Comparison of ENCODE assay signal across 32 cellular contexts in the genomic region with DNA sequence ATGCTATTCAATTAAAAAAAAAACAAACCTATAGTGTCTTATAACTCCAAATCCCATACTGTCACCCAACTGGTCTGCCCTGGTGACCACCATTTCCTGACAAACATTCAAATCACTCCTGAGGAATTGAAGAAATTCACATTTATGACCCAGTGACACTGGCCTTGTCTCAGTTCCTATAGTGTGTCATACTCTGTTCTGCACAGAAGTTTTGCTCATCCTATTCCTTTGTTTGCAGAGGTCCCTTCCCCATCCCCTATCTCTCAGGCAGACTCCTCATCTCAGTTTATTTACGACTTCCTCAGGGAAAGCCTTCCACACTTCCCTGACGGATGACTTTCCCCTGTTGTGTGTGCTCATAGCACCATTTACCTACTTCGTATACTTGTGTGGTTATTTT.
"Had no signal": no experiment of that assay in that cellular context is flagged by ENCODE, and none has a peak within 500 bp of the region (broad histone marks: within the 10 kb centered on the region; RNA-seq: fewer than 3 reads in every experiment).

No MANE protein-coding gene starts in this region.

- H3K4me3 ChIP-seq: breast epithelium, esophagus muscularis mucosa, heart left ventricle, left lung, lower lobe of right lung, mucosa of descending colon, ovary, sigmoid colon, thoracic aorta had no signal

- H3K4me3 Mint-ChIP-seq: activated CD8-positive, alpha-beta memory T cell treated with anti-CD3 and anti-CD28 coated beads, Interleukin-2, amount 10 ng/mL, durations not matched to agents 7 days and 5 days; activated CD8-positive, alpha-beta T cell treated with anti-CD3 and anti-CD28 coated beads, Interleukin-2, amount 10 ng/mL, durations not matched to agents 7 days and 5 days; activated naive CD8-positive, alpha-beta T cell; natural killer cell treated with Interleukin-12 subunit alpha and Interleukin-12 subunit beta and Interleukin-15 and Interleukin-18, amount 100 ng/mL, for 72 hours; stimulated activated effector memory CD8-positive, alpha-beta T cell treated with anti-CD3 and anti-CD28 coated beads, Interleukin-12 subunit alpha, Interleukin-12 subunit beta, amount 100 ng/mL, for 72 hours; stimulated activated naive CD8-positive, alpha-beta T cell treated with anti-CD3 and anti-CD28 coated beads, Interleukin-15, Interleukin-2, amounts not matched to agents 100 ng/mL and 50 ng/mL, for 24 hours; T-helper 1 cell treated with Interleukin-12 subunit alpha and Interleukin-12 subunit beta and Interleukin-4 antibody, amounts not matched to agents 30 μg/mL and 1 μg/mL, for 36 hours; WTC11 had no signal

- H3K4me1 ChIP-seq: breast epithelium, foreskin keratinocyte, left lung, lower lobe of right lung had no signal

- H3K27ac Mint-ChIP-seq: activated CD8-positive, alpha-beta memory T cell treated with anti-CD3 and anti-CD28 coated beads, Interleukin-2, amount 10 ng/mL, durations not matched to agents 7 days and 5 days; activated CD8-positive, alpha-beta T cell treated with anti-CD3 and anti-CD28 coated beads, Interleukin-2, amount 10 ng/mL, durations not matched to agents 7 days and 5 days; activated naive CD8-positive, alpha-beta T cell; activated T-helper 2 cell treated with anti-CD3 and anti-CD28 coated beads, Interferon-gamma antibody, Interleukin-2, Interleukin-4, amounts not matched to agents 10 μg/mL and 5 μg/mL and 100 μg/mL, durations not matched to agents 14 hours and 24 hours and 36 hours; progenitor cell of endocrine pancreas; stimulated activated effector memory CD8-positive, alpha-beta T cell treated with anti-CD3 and anti-CD28 coated beads, Interleukin-12 subunit alpha, Interleukin-12 subunit beta, amount 100 ng/mL, for 72 hours; stimulated activated naive CD8-positive, alpha-beta T cell treated with anti-CD3 and anti-CD28 coated beads, Interleukin-15, Interleukin-2, amounts not matched to agents 100 ng/mL and 50 ng/mL, for 24 hours; T-helper 1 cell treated with Interleukin-12 subunit alpha and Interleukin-12 subunit beta and Interleukin-4 antibody, amounts not matched to agents 30 μg/mL and 1 μg/mL, for 36 hours; WTC11 had no signal

- H3K9me3 ChIP-seq: breast epithelium, esophagus muscularis mucosa, heart left ventricle, left lung, lower lobe of right lung, mucosa of descending colon, neutrophil, ovary, sigmoid colon, thoracic aorta had no signal

- H3K27ac ChIP-seq: breast epithelium, esophagus muscularis mucosa, foreskin keratinocyte, heart left ventricle, left lung, lower lobe of right lung, neutrophil, ovary, sigmoid colon had no signal

- H3K4me1 Mint-ChIP-seq: activated CD8-positive, alpha-beta memory T cell treated with anti-CD3 and anti-CD28 coated beads, Interleukin-2, amount 10 ng/mL, durations not matched to agents 7 days and 5 days; stimulated activated effector memory CD8-positive, alpha-beta T cell treated with anti-CD3 and anti-CD28 coated beads, Interleukin-12 subunit alpha, Interleukin-12 subunit beta, amount 100 ng/mL, for 72 hours; WTC11 had no signal

- H3K36me3 Mint-ChIP-seq: activated CD8-positive, alpha-beta memory T cell treated with anti-CD3 and anti-CD28 coated beads, Interleukin-2, amount 10 ng/mL, durations not matched to agents 7 days and 5 days; natural killer cell treated with Interleukin-12 subunit alpha and Interleukin-12 subunit beta and Interleukin-15 and Interleukin-18, amount 100 ng/mL, for 72 hours; stimulated activated effector memory CD8-positive, alpha-beta T cell treated with anti-CD3 and anti-CD28 coated beads, Interleukin-12 subunit alpha, Interleukin-12 subunit beta, amount 100 ng/mL, for 72 hours; WTC11 had no signal

- FAIRE-seq: astrocyte, small intestine, urothelium cell line had no signal

- DNase-seq: activated CD8-positive, alpha-beta memory T cell treated with anti-CD3 and anti-CD28 coated beads, Interleukin-2, amount 10 ng/mL, durations not matched to agents 7 days and 5 days; activated CD8-positive, alpha-beta T cell treated with anti-CD3 and anti-CD28 coated beads, Interleukin-2, amount 10 ng/mL, durations not matched to agents 7 days and 5 days; activated T-cell treated with anti-CD3 and anti-CD28 coated beads, Interleukin-2, amount 50 U/mL, for 48 hours; central memory CD4-positive, alpha-beta T cell; foreskin keratinocyte; heart left ventricle; kidney glomerular epithelial cell; left lung; lower lobe of right lung; mesendoderm; mucosa of descending colon; ovary; retina; sigmoid colon; stimulated activated CD4-positive, alpha-beta T cell treated with anti-CD3 and anti-CD28 coated beads, Interleukin-4, amount 100 ng/mL, for 24 hours; SW 1271; trophoblast cell had no signal

- H3K9me3 Mint-ChIP-seq: activated T-helper 2 cell treated with anti-CD3 and anti-CD28 coated beads, Interferon-gamma antibody, Interleukin-2, Interleukin-4, amounts not matched to agents 10 μg/mL and 5 μg/mL and 100 μg/mL, durations not matched to agents 14 hours and 24 hours and 36 hours; natural killer cell treated with Interleukin-12 subunit alpha and Interleukin-12 subunit beta and Interleukin-15 and Interleukin-18, amount 100 ng/mL, for 72 hours; stimulated activated effector memory CD8-positive, alpha-beta T cell treated with anti-CD3 and anti-CD28 coated beads, Interleukin-12 subunit alpha, Interleukin-12 subunit beta, amount 100 ng/mL, for 72 hours; stimulated activated naive CD8-positive, alpha-beta T cell treated with anti-CD3 and anti-CD28 coated beads, Interleukin-15, Interleukin-2, amounts not matched to agents 100 ng/mL and 50 ng/mL, for 24 hours; T-helper 1 cell treated with Interleukin-12 subunit alpha and Interleukin-12 subunit beta and Interleukin-4 antibody, amounts not matched to agents 30 μg/mL and 1 μg/mL, for 36 hours; WTC11 had no signal

- H3K36me3 ChIP-seq: breast epithelium, esophagus muscularis mucosa, heart left ventricle, left lung, lower lobe of right lung, neutrophil, ovary, sigmoid colon, thoracic aorta had no signal

- H3K27me3 Mint-ChIP-seq: activated CD8-positive, alpha-beta memory T cell treated with anti-CD3 and anti-CD28 coated beads, Interleukin-2, amount 10 ng/mL, durations not matched to agents 7 days and 5 days; activated naive CD8-positive, alpha-beta T cell; natural killer cell treated with Interleukin-12 subunit alpha and Interleukin-12 subunit beta and Interleukin-15 and Interleukin-18, amount 100 ng/mL, for 72 hours; progenitor cell of endocrine pancreas; stimulated activated naive CD8-positive, alpha-beta T cell treated with anti-CD3 and anti-CD28 coated beads, Interleukin-15, Interleukin-2, amounts not matched to agents 100 ng/mL and 50 ng/mL, for 24 hours had no signal

- H3K27me3 ChIP-seq: breast epithelium, esophagus muscularis mucosa, foreskin keratinocyte, heart left ventricle, left lung, neutrophil, ovary, sigmoid colon had no signal
